In the genomic region with DNA sequence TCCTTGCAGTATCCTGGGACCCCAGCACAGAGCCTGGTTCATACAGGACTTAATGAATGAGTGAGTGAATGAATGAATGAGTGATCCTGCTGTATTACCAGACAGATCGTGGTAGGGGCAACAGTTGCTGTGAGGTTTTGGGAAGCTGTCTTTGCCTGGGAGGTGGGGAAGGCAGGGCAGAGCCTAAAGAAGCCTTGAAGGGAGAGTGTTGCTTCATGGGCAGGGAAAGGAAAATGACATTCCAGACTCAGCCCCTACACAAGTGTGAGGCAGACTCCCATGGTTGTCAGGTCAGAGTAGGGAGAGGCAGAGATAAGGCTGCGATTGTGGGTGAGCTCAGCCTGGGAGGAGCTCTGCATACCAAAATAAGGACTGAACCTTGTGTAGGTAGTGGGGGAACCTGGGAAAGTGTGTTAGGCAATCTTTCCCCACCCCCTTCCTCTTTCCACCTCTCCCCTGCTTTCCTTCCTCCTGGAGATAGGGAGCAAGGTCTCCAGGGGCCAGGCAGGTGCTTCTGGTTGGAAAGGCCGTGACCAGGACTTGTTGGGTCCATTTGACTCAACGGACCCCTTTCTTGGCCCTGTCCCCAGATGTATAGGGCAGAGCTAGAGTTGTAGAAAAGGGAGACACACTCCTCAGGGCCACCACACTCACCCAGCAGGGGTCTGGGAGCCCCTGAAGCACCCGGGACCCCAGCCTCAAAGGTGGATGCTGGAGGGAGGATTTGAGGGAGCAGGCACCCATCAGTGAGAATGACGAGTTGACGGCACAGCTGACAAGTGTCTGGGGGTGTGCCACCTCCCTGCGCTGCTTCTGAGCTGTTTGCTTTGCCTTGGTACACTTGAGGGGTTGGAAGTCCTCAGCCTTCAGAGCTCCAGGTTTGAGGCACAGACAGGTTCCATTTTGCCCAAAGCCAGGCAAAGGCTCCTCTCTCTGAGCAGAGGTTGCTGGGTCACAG, we compare ENCODE assay signal across 1 cellular context.
TF ChIP-seq lines count a peak whose summit lies in the region.

No MANE protein-coding gene starts in this region.

TF ChIP-seq in HepG2, 621 proteins besides CTCF, POLR2A, EP300 and RAD21 (continued from another document and continues in another):
- TF ChIP-seq FOSL2 (CRISPR knock-in tag; IDR thresholded peaks at IDR 0.05) (peak; percentile 50; the same call in 1 of the 2 replicates), PTBP1 (IDR thresholded peaks at IDR 0.05; ENCODE audit: low read depth, low read length, poor library complexity, severe bottlenecking) (no peak), ZNF282 (IDR thresholded peaks at IDR 0.05; ENCODE audit: partially characterized antibody) (no peak), TBX3 (IDR thresholded peaks at IDR 0.05; ENCODE audit: borderline replicate concordance) (no peak), MED8 (CRISPR knock-in tag; IDR thresholded peaks at IDR 0.05; ENCODE audit: insufficient replicate concordance) (no peak), ZNF432 (CRISPR knock-in tag; IDR thresholded peaks at IDR 0.05; ENCODE audit: borderline replicate concordance) (no peak), ZNF543 (CRISPR knock-in tag; IDR thresholded peaks at IDR 0.05) (no peak; the same call in 1 of the 2 replicates), ZNF660 (CRISPR knock-in tag; IDR thresholded peaks at IDR 0.05; ENCODE audit: borderline replicate concordance, low read depth) (no peak), CHD4 (IDR thresholded peaks at IDR 0.05; ENCODE audit: borderline replicate concordance, low read length) (0 out of 2 replicates have a peak, but pooled peaks have one; percentile 55), ZKSCAN1 (IDR thresholded peaks at IDR 0.05; ENCODE audit: low read length) (no peak), KLF11 (CRISPR knock-in tag; IDR thresholded peaks at IDR 0.05) (no peak), RARG (CRISPR knock-in tag; IDR thresholded peaks at IDR 0.05; ENCODE audit: low read depth) (no peak), ZNF816 (CRISPR knock-in tag; IDR thresholded peaks at IDR 0.05; ENCODE audit: borderline replicate concordance) (no peak; the same call in 1 of the 2 replicates), NPAS2 (CRISPR knock-in tag; IDR thresholded peaks at IDR 0.05; ENCODE audit: borderline replicate concordance) (no peak), SOX5 (CRISPR knock-in tag; IDR thresholded peaks at IDR 0.05; ENCODE audit: borderline replicate concordance) (peak; percentile 68), MEIS1 (CRISPR knock-in tag; IDR thresholded peaks at IDR 0.05; ENCODE audit: borderline replicate concordance) (no peak; the same call in 1 of the 2 replicates), SYNCRIP (IDR thresholded peaks at IDR 0.05; ENCODE audit: insufficient read depth, low read depth, low read length) (no peak), ZFP62 (CRISPR knock-in tag; IDR thresholded peaks at IDR 0.05) (no peak), HMGA1 (CRISPR knock-in tag; conservative IDR thresholded peaks at IDR 0.05) (no peak), CC2D1A (CRISPR knock-in tag; IDR thresholded peaks at IDR 0.05) (no peak), MIXL1 (CRISPR knock-in tag; IDR thresholded peaks at IDR 0.05) (no peak), HOXA3 (CRISPR knock-in tag; IDR thresholded peaks at IDR 0.05) (peak; percentile 75), ZNF839 (CRISPR knock-in tag; IDR thresholded peaks at IDR 0.05; ENCODE audit: borderline replicate concordance) (no peak), ZFY (CRISPR knock-in tag; IDR thresholded peaks at IDR 0.05) (no peak), ETV5 (CRISPR knock-in tag; IDR thresholded peaks at IDR 0.05; ENCODE audit: borderline replicate concordance) (peak; percentile 84; the same call in 1 of the 2 replicates), NCOA5 (CRISPR knock-in tag; IDR thresholded peaks at IDR 0.05) (no peak), PHF20 (CRISPR knock-in tag; IDR thresholded peaks at IDR 0.05) (no peak), ZNF33B (CRISPR knock-in tag; IDR thresholded peaks at IDR 0.05) (no peak)
- TF ChIP-seq, protein P1, sequence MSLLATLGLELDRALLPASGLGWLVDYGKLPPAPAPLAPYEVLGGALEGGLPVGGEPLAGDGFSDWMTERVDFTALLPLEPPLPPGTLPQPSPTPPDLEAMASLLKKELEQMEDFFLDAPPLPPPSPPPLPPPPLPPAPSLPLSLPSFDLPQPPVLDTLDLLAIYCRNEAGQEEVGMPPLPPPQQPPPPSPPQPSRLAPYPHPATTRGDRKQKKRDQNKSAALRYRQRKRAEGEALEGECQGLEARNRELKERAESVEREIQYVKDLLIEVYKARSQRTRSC (CRISPR knock-in tag; IDR thresholded peaks at IDR 0.05; ENCODE audit: low read depth), result no peak
- TF ChIP-seq, protein P2, sequence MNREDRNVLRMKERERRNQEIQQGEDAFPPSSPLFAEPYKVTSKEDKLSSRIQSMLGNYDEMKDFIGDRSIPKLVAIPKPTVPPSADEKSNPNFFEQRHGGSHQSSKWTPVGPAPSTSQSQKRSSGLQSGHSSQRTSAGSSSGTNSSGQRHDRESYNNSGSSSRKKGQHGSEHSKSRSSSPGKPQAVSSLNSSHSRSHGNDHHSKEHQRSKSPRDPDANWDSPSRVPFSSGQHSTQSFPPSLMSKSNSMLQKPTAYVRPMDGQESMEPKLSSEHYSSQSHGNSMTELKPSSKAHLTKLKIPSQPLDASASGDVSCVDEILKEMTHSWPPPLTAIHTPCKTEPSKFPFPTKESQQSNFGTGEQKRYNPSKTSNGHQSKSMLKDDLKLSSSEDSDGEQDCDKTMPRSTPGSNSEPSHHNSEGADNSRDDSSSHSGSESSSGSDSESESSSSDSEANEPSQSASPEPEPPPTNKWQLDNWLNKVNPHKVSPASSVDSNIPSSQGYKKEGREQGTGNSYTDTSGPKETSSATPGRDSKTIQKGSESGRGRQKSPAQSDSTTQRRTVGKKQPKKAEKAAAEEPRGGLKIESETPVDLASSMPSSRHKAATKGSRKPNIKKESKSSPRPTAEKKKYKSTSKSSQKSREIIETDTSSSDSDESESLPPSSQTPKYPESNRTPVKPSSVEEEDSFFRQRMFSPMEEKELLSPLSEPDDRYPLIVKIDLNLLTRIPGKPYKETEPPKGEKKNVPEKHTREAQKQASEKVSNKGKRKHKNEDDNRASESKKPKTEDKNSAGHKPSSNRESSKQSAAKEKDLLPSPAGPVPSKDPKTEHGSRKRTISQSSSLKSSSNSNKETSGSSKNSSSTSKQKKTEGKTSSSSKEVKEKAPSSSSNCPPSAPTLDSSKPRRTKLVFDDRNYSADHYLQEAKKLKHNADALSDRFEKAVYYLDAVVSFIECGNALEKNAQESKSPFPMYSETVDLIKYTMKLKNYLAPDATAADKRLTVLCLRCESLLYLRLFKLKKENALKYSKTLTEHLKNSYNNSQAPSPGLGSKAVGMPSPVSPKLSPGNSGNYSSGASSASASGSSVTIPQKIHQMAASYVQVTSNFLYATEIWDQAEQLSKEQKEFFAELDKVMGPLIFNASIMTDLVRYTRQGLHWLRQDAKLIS (CRISPR knock-in tag; IDR thresholded peaks at IDR 0.05), result no peak
- TF ChIP-seq, protein P3, sequence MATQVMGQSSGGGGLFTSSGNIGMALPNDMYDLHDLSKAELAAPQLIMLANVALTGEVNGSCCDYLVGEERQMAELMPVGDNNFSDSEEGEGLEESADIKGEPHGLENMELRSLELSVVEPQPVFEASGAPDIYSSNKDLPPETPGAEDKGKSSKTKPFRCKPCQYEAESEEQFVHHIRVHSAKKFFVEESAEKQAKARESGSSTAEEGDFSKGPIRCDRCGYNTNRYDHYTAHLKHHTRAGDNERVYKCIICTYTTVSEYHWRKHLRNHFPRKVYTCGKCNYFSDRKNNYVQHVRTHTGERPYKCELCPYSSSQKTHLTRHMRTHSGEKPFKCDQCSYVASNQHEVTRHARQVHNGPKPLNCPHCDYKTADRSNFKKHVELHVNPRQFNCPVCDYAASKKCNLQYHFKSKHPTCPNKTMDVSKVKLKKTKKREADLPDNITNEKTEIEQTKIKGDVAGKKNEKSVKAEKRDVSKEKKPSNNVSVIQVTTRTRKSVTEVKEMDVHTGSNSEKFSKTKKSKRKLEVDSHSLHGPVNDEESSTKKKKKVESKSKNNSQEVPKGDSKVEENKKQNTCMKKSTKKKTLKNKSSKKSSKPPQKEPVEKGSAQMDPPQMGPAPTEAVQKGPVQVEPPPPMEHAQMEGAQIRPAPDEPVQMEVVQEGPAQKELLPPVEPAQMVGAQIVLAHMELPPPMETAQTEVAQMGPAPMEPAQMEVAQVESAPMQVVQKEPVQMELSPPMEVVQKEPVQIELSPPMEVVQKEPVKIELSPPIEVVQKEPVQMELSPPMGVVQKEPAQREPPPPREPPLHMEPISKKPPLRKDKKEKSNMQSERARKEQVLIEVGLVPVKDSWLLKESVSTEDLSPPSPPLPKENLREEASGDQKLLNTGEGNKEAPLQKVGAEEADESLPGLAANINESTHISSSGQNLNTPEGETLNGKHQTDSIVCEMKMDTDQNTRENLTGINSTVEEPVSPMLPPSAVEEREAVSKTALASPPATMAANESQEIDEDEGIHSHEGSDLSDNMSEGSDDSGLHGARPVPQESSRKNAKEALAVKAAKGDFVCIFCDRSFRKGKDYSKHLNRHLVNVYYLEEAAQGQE (IDR thresholded peaks at IDR 0.05; ENCODE audit: borderline replicate concordance in 1 of 2, low read depth in 1 of 2, low read length in 2 of 2), result no peak
- TF ChIP-seq, protein P4, sequence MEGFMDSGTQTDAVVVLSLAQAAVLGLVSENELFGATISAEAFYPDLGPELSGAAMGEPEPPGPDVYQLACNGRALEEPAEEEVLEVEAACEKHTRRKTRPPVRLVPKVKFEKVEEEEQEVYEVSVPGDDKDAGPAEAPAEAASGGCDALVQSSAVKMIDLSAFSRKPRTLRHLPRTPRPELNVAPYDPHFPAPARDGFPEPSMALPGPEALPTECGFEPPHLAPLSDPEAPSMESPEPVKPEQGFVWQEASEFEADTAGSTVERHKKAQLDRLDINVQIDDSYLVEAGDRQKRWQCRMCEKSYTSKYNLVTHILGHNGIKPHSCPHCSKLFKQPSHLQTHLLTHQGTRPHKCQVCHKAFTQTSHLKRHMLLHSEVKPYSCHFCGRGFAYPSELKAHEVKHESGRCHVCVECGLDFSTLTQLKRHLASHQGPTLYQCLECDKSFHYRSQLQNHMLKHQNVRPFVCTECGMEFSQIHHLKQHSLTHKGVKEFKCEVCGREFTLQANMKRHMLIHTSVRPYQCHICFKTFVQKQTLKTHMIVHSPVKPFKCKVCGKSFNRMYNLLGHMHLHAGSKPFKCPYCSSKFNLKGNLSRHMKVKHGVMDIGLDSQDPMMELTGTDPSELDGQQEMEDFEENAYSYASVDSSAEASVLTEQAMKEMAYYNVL (CRISPR knock-in tag; IDR thresholded peaks at IDR 0.05; ENCODE audit: borderline replicate concordance), result peak; percentile 91; the same call in 1 of the 2 replicates
- TF ChIP-seq, protein P5, sequence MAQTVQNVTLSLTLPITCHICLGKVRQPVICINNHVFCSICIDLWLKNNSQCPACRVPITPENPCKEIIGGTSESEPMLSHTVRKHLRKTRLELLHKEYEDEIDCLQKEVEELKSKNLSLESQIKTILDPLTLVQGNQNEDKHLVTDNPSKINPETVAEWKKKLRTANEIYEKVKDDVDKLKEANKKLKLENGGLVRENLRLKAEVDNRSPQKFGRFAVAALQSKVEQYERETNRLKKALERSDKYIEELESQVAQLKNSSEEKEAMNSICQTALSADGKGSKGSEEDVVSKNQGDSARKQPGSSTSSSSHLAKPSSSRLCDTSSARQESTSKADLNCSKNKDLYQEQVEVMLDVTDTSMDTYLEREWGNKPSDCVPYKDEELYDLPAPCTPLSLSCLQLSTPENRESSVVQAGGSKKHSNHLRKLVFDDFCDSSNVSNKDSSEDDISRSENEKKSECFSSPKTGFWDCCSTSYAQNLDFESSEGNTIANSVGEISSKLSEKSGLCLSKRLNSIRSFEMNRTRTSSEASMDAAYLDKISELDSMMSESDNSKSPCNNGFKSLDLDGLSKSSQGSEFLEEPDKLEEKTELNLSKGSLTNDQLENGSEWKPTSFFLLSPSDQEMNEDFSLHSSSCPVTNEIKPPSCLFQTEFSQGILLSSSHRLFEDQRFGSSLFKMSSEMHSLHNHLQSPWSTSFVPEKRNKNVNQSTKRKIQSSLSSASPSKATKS (CRISPR knock-in tag; IDR thresholded peaks at IDR 0.05), result no peak
- TF ChIP-seq, protein P6, sequence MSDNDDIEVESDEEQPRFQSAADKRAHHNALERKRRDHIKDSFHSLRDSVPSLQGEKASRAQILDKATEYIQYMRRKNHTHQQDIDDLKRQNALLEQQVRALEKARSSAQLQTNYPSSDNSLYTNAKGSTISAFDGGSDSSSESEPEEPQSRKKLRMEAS (IDR thresholded peaks at IDR 0.05), result peak; percentile 60; the same call in 1 of the 2 replicates
- TF ChIP-seq, protein P7, sequence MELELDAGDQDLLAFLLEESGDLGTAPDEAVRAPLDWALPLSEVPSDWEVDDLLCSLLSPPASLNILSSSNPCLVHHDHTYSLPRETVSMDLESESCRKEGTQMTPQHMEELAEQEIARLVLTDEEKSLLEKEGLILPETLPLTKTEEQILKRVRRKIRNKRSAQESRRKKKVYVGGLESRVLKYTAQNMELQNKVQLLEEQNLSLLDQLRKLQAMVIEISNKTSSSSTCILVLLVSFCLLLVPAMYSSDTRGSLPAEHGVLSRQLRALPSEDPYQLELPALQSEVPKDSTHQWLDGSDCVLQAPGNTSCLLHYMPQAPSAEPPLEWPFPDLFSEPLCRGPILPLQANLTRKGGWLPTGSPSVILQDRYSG (CRISPR knock-in tag; IDR thresholded peaks at IDR 0.05), result no peak
- TF ChIP-seq, protein P8, sequence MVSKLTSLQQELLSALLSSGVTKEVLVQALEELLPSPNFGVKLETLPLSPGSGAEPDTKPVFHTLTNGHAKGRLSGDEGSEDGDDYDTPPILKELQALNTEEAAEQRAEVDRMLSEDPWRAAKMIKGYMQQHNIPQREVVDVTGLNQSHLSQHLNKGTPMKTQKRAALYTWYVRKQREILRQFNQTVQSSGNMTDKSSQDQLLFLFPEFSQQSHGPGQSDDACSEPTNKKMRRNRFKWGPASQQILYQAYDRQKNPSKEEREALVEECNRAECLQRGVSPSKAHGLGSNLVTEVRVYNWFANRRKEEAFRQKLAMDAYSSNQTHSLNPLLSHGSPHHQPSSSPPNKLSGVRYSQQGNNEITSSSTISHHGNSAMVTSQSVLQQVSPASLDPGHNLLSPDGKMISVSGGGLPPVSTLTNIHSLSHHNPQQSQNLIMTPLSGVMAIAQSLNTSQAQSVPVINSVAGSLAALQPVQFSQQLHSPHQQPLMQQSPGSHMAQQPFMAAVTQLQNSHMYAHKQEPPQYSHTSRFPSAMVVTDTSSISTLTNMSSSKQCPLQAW (CRISPR knock-in tag; IDR thresholded peaks at IDR 0.05), result no peak
- TF ChIP-seq, protein P9, sequence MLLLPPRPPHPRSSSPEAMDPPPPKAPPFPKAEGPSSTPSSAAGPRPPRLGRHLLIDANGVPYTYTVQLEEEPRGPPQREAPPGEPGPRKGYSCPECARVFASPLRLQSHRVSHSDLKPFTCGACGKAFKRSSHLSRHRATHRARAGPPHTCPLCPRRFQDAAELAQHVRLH (CRISPR knock-in tag; IDR thresholded peaks at IDR 0.05; ENCODE audit: borderline replicate concordance, low read depth), result peak; percentile 57; the same call in 1 of the 2 replicates
- TF ChIP-seq, protein P10, sequence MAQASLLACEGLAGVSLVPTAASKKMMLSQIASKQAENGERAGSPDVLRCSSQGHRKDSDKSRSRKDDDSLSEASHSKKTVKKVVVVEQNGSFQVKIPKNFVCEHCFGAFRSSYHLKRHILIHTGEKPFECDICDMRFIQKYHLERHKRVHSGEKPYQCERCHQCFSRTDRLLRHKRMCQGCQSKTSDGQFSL (CRISPR knock-in tag; IDR thresholded peaks at IDR 0.05), result no peak
- TF ChIP-seq, protein P11, sequence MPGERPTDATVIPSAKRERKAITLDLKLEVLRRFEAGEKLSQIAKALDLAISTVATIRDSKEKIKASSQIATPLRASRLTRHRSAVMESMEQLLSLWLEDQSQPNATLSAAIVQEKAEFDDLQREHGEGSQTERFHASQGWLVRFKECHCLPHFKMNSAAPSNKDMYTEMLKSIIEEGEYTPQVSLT (CRISPR knock-in tag; IDR thresholded peaks at IDR 0.05; ENCODE audit: borderline replicate concordance, low read depth), result no peak
